ENCODE assay signal across 8 cellular contexts in genomic region chr7:19117081-19117869, GRCh38.
DNase-seq lines count a peak whose midpoint lies in the region; ATAC-seq and TF ChIP-seq lines count a peak whose summit lies in the region.

TWIST1 (minus strand) TSS chr7:19117636; CDS start chr7:19117321, 315 bp downstream.

- no peak for ATAC-seq in GM19455 (IDR thresholded peaks at IDR 0.05; ENCODE audit: unreplicated experiment)

- H3K36me3 Mint-ChIP-seq in stimulated activated naive CD8-positive, alpha-beta T cell treated with anti-CD3 and anti-CD28 coated beads, Interleukin-15, Interleukin-2, amounts not matched to agents 100 ng/mL and 50 ng/mL, for 24 hours (ENCODE audit: low read depth), result no peaks in the 10 kb centered on the region

- H3K9me3 ChIP-seq in iPS-20b (ENCODE audit: insufficient read depth, low read depth, low read length), result no peaks in the 10 kb centered on the region; the same call in 1 of the 2 replicates

- no peak within 1 kb of the TSS for H3K27ac Mint-ChIP-seq in stimulated activated naive CD8-positive, alpha-beta T cell treated with anti-CD3 and anti-CD28 coated beads, Interleukin-15, Interleukin-2, amounts not matched to agents 100 ng/mL and 50 ng/mL, for 24 hours

- peaks cover 70% of the 10 kb centered on the region for H3K27me3 Mint-ChIP-seq in stimulated activated naive CD8-positive, alpha-beta T cell treated with anti-CD3 and anti-CD28 coated beads, Interleukin-15, Interleukin-2, amounts not matched to agents 100 ng/mL and 50 ng/mL, for 24 hours

- H3K36me3 ChIP-seq in iPS-20b (ENCODE audit: insufficient read depth, low read depth, low read length), result no peaks in the 10 kb centered on the region

- peaks cover 95% of the 10 kb centered on the region for H3K27me3 ChIP-seq in iPS-20b (ENCODE audit: insufficient read depth, low read length)

- DNase-seq in NCI-H82 (lab: John Stamatoyannopoulos, UW) (peak; percentile 48), NCI-H82 treated with DMSO at 0.1 percent for 48 hours (lab: John Stamatoyannopoulos, UW; ENCODE audit: unreplicated experiment) (no peak), LNCaP clone FGC (ENCODE audit: low read depth) (no peak), astrocyte of the hippocampus (ENCODE audit: low read depth, low spot score) (peak; percentile 87), SIG-M5 treated with dmso at 0.1 percent for 504 hours (lab: John Stamatoyannopoulos, UW; ENCODE audit: unreplicated experiment) (no peak)

- H3K4me1 Mint-ChIP-seq in stimulated activated naive CD8-positive, alpha-beta T cell treated with anti-CD3 and anti-CD28 coated beads, Interleukin-15, Interleukin-2, amounts not matched to agents 100 ng/mL and 50 ng/mL, for 24 hours (ENCODE audit: low read depth), result peaks cover 4% of the 10 kb centered on the region

- H3K9me3 Mint-ChIP-seq in stimulated activated naive CD8-positive, alpha-beta T cell treated with anti-CD3 and anti-CD28 coated beads, Interleukin-15, Interleukin-2, amounts not matched to agents 100 ng/mL and 50 ng/mL, for 24 hours, result no peaks in the 10 kb centered on the region

- peak within 1 kb of the TSS; percentile 45 for H3K4me3 Mint-ChIP-seq in stimulated activated naive CD8-positive, alpha-beta T cell treated with anti-CD3 and anti-CD28 coated beads, Interleukin-15, Interleukin-2, amounts not matched to agents 100 ng/mL and 50 ng/mL, for 24 hours

- H3K9ac ChIP-seq in iPS-20b (ENCODE audit: low read depth, low read length), result no peak within 1 kb of the TSS

- 0 out of 2 replicates have a peak, but pooled peaks have one; percentile 0 for TF ChIP-seq CTCF in LNCaP clone FGC (IDR thresholded peaks at IDR 0.05; ENCODE audit: control insufficient read depth, extremely low read depth, insufficient read depth)

- peak within 1 kb of the TSS; percentile 82 for H3K4me3 ChIP-seq in LNCaP clone FGC (ENCODE audit: low read depth, low read length)
- H3K4me3 ChIP-seq in iPS-20b (ENCODE audit: low read length), result peak within 1 kb of the TSS; percentile 72

- H3K27ac ChIP-seq in iPS-20b (ENCODE audit: low read length), result no peak within 1 kb of the TSS

- peaks cover 7% of the 10 kb centered on the region for H3K4me1 ChIP-seq in iPS-20b (ENCODE audit: insufficient read depth, low read length)

Comparison
In these comparisons a context has a peak if more than half of its experiments do, and no peak if none do; other contexts are left out.
1. DNase-seq: peak in NCI-H82 (single experiment) and astrocyte of the hippocampus (single experiment); none in NCI-H82 treated with DMSO at 0.1 percent for 48 hours (single experiment), LNCaP clone FGC (single experiment) and SIG-M5 treated with dmso at 0.1 percent for 504 hours (single experiment).